8 cellular contexts compared by ENCODE assay signal in the genomic region with DNA sequence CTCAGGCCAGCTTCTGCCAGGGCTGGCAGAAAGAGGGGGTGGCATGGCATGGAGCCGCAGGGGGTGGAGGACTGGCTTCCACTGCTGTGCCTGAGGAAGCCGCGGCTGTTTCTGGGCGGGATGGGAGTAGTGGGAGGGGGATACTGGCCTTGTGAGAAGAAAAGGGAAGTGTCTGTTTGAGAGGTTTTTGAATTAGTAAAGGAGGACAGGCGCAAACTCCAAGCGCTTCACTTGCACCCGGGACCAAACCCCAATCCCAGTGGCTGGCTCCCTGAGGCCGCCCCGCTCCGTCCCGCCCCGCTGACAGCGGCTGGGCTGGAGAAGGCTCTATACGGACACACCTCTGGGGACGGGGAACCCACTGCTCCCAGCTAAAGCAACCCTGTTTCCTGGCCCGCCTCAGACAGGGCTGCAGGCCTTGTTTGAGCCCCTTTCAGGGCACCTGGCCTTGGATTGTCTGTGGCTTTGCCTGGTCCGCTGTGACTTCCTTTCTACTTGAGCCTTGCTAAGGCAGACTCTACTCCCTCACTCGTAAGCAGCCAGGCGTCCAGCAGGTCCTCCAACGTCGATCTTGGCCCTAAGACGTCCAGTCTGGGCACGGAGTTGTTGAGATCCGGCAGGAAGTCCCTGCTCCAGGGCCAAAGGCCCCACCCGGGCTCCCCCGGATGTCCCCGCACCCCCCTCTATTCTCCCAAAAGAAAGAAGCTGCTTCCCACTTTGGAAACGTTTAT. TPM values are rescaled to one million over a fixed set of nuclear protein-coding genes. Genes with fewer than 3 reads are reported as not detected.
DNase-seq lines count a peak whose midpoint lies in the region; ATAC-seq and TF ChIP-seq lines count a peak whose summit lies in the region.

No MANE protein-coding gene starts in this region.

- no peaks in the 10 kb centered on the region for H3K27me3 ChIP-seq in stomach smooth muscle (ENCODE audit: control insufficient read depth in 1 of 2, insufficient read depth in 2 of 2, low read length in 2 of 2)

- in situ Hi-C loops in GM13977 (cut with MboI; ENCODE audit: low pct_unique_long_range_greater_than_20kb, low sequenced_read_pairs, unreplicated experiment), result no loop called here

- DNase-seq in GM13977 (ENCODE audit: low spot score) (peak; percentile 49), cerebellar nuclear complex (lab: John Stamatoyannopoulos, UW) (no peak)
- DNase-seq in activated CD4-positive, alpha-beta memory T cell treated with anti-CD3 and anti-CD28 coated beads, Interleukin-2, amount 10 ng/mL, durations not matched to agents 7 days and 5 days, result no peak
- no peak for DNase-seq in effector CD4-positive, alpha-beta T cell

- peak overlapping the region; percentile 61 for H3K4me3 Mint-ChIP-seq in activated CD4-positive, alpha-beta memory T cell treated with anti-CD3 and anti-CD28 coated beads, Interleukin-2, amount 10 ng/mL, durations not matched to agents 7 days and 5 days

- peaks cover 3% of the 10 kb centered on the region for H3K9me3 ChIP-seq in iPS-18c (ENCODE audit: control insufficient read depth, insufficient read depth, low read length)
- no peaks in the 10 kb centered on the region for H3K9me3 ChIP-seq in stomach smooth muscle (ENCODE audit: control insufficient read depth in 2 of 2, low read length in 2 of 2)

- no peaks in the 10 kb centered on the region for H3K9me3 Mint-ChIP-seq in activated CD4-positive, alpha-beta memory T cell treated with anti-CD3 and anti-CD28 coated beads, Interleukin-2, amount 10 ng/mL, durations not matched to agents 7 days and 5 days

- H3K36me3 ChIP-seq in stomach smooth muscle (ENCODE audit: control insufficient read depth in 2 of 2, insufficient read depth in 2 of 2, low read length in 2 of 2), result no peaks in the 10 kb centered on the region

- H3K27ac ChIP-seq in stomach smooth muscle (ENCODE audit: low read length), result peak overlapping the region; percentile 92

- peak; percentile 34 for ATAC-seq in HG03066 (IDR thresholded peaks at IDR 0.05; ENCODE audit: low read depth, unreplicated experiment)
- no peak for ATAC-seq in HG03469 (IDR thresholded peaks at IDR 0.05; ENCODE audit: unreplicated experiment)

- CTCF ChIA-PET in activated CD4-positive, alpha-beta memory T cell treated with anti-CD3 and anti-CD28 coated beads, Interleukin-2, amount 10 ng/mL, durations not matched to agents 7 days and 5 days (lab: Charles Lee), result interaction anchor here (0.6 to 5.5 kb wide), 58 partner anchors 12 to 395 kb away, joined by 3 to 158 read pairs (median 5); partner anchors contain the start of genes APOA4, APOA5, SIDT2 and ZPR1

- POLR2A ChIA-PET in activated CD4-positive, alpha-beta memory T cell treated with anti-CD3 and anti-CD28 coated beads, Interleukin-2, amount 10 ng/mL, durations not matched to agents 7 days and 5 days (lab: Charles Lee), result interaction anchor here (0.7 to 4.4 kb wide), 16 partner anchors 15 to 396 kb away, joined by 3 to 93 read pairs (median 4); partner anchors contain the start of genes APOA5, BUD13, SIDT2 and SIK3

- no peaks in the 10 kb centered on the region for H3K27me3 Mint-ChIP-seq in activated CD4-positive, alpha-beta memory T cell treated with anti-CD3 and anti-CD28 coated beads, Interleukin-2, amount 10 ng/mL, durations not matched to agents 7 days and 5 days

- TF ChIP-seq CTCF in GM13977 (IDR thresholded peaks at IDR 0.05; ENCODE audit: extremely low read depth, insufficient read depth, missing control alignments), result no peak

- H3K4me3 ChIP-seq in iPS-18c (ENCODE audit: insufficient read depth, low read depth, low read length) (peak overlapping the region; percentile 51), stomach smooth muscle (ENCODE audit: low read length in 2 of 2) (peak overlapping the region; percentile 58 to 65)

- peaks cover 18% of the 10 kb centered on the region for H3K4me1 Mint-ChIP-seq in activated CD4-positive, alpha-beta memory T cell treated with anti-CD3 and anti-CD28 coated beads, Interleukin-2, amount 10 ng/mL, durations not matched to agents 7 days and 5 days

- H3K4me1 ChIP-seq in stomach smooth muscle (ENCODE audit: control insufficient read depth, insufficient read depth, low read length), result peaks cover 21% of the 10 kb centered on the region

- no peaks in the 10 kb centered on the region for H3K36me3 Mint-ChIP-seq in activated CD4-positive, alpha-beta memory T cell treated with anti-CD3 and anti-CD28 coated beads, Interleukin-2, amount 10 ng/mL, durations not matched to agents 7 days and 5 days (ENCODE audit: low read depth)

- H3K27ac Mint-ChIP-seq in activated CD4-positive, alpha-beta memory T cell treated with anti-CD3 and anti-CD28 coated beads, Interleukin-2, amount 10 ng/mL, durations not matched to agents 7 days and 5 days, result no peak overlapping the region

- H3K9ac ChIP-seq in stomach smooth muscle (ENCODE audit: low read length in 2 of 2), result peak overlapping the region; percentile 72 to 80

RNA-seq across cellular contexts. Expression of gene APOA1, which starts 2.2 kb away (rescaled TPM):
- not detected for total RNA-seq in activated CD4-positive, alpha-beta memory T cell treated with anti-CD3 and anti-CD28 coated beads, Interleukin-2, amount 10 ng/mL, durations not matched to agents 7 days and 5 days

RNA-seq across cellular contexts. Expression of gene APOC3, which starts 5.5 kb away (rescaled TPM):
- not detected for total RNA-seq in activated CD4-positive, alpha-beta memory T cell treated with anti-CD3 and anti-CD28 coated beads, Interleukin-2, amount 10 ng/mL, durations not matched to agents 7 days and 5 days

RNA-seq across cellular contexts. Expression of gene APOA4, which starts 12.1 kb away (rescaled TPM):
- not detected for total RNA-seq in activated CD4-positive, alpha-beta memory T cell treated with anti-CD3 and anti-CD28 coated beads, Interleukin-2, amount 10 ng/mL, durations not matched to agents 7 days and 5 days

RNA-seq across cellular contexts. Expression of gene APOA5, which starts 43.5 kb away (rescaled TPM):
- not detected for total RNA-seq in activated CD4-positive, alpha-beta memory T cell treated with anti-CD3 and anti-CD28 coated beads, Interleukin-2, amount 10 ng/mL, durations not matched to agents 7 days and 5 days

RNA-seq across cellular contexts. Expression of gene ZPR1, which starts 47.4 kb away (rescaled TPM):
- 10 to 100 TPM; 55.6 to 57.6 TPM for total RNA-seq in activated CD4-positive, alpha-beta memory T cell treated with anti-CD3 and anti-CD28 coated beads, Interleukin-2, amount 10 ng/mL, durations not matched to agents 7 days and 5 days
